Comparison of ENCODE assay signal across 24 cellular contexts in the genomic region with DNA sequence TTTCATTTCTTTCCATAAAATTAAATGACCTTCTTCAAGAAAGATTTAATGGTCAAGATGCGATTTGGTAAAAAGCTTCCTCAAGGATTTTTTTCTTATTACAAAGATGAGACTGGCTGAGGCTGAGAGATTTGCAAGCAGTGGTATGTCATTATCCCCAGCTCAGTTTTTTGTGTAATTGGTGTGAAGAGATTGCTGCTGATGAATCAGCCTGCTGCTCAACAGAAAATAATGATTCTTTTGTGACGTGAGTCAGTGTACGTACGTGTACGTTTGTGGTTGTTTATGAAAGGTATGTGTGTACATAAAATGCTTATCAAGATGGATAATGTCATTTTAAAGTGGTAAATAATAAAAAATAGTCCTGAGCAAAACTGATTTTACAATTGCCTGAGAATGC. TPM values are rescaled to one million over a fixed set of nuclear protein-coding genes. Genes with fewer than 3 reads are reported as not detected.
DNase-seq lines count a peak whose midpoint lies in the region; ATAC-seq and TF ChIP-seq lines count a peak whose summit lies in the region.
"Had no signal": no experiment of that assay in that cellular context is flagged by ENCODE, and none has a peak within 500 bp of the region (broad histone marks: within the 10 kb centered on the region; RNA-seq: fewer than 3 reads in every experiment).

No MANE protein-coding gene starts in this region.

- peak overlapping the region in 3 of 5 experiments; percentile 29 to 86 (median 78) for H3K27ac Mint-ChIP-seq in brain
- no peak overlapping the region for H3K27ac Mint-ChIP-seq in activated CD4-positive, alpha-beta T cell treated with anti-CD3 and anti-CD28 coated beads, Interleukin-2, amount 10 ng/mL, durations not matched to agents 7 days and 5 days
- H3K27ac Mint-ChIP-seq: activated B cell treated with CpG ODN at 0.5 μM for 24 hours; activated naive CD4-positive, alpha-beta T cell treated with anti-CD3 and anti-CD28 coated beads for 36 hours; neural progenitor cell had no signal

- H3K4me1 Mint-ChIP-seq in brain = peaks cover 14% of the 10 kb centered on the region
- H3K4me1 Mint-ChIP-seq in activated CD4-positive, alpha-beta T cell treated with anti-CD3 and anti-CD28 coated beads, Interleukin-2, amount 10 ng/mL, durations not matched to agents 7 days and 5 days = peaks cover 3% of the 10 kb centered on the region
- H3K4me1 Mint-ChIP-seq: activated B cell treated with CpG ODN at 0.5 μM for 24 hours, neural progenitor cell had no signal

- H3K79me1 ChIP-seq in mesenchymal stem cell (replicated peaks; ENCODE audit: low read length, poor library complexity, severe bottlenecking) = peaks cover 18% of the 10 kb centered on the region

- H3K4me3 Mint-ChIP-seq in brain = no peak overlapping the region
- no peak overlapping the region for H3K4me3 Mint-ChIP-seq in activated CD4-positive, alpha-beta T cell treated with anti-CD3 and anti-CD28 coated beads, Interleukin-2, amount 10 ng/mL, durations not matched to agents 7 days and 5 days
- H3K4me3 Mint-ChIP-seq: activated B cell treated with CpG ODN at 0.5 μM for 24 hours; activated naive CD4-positive, alpha-beta T cell treated with anti-CD3 and anti-CD28 coated beads for 36 hours; activated T-cell treated with anti-CD3 and anti-CD28 coated beads, Interleukin-2, amount 50 U/mL, for 4 hours; CD8-positive, alpha-beta memory T cell; neural progenitor cell had no signal

- TF ChIP-seq CTCF in Panc1 (IDR thresholded peaks at IDR 0.05) (no peak), brain (conservative IDR thresholded peaks at IDR 0.05) (no peak)

- H2AK5ac ChIP-seq in mesenchymal stem cell (ENCODE audit: low read length, severe bottlenecking) = no peak overlapping the region

- H3K23ac ChIP-seq in mesenchymal stem cell (ENCODE audit: low read length in 2 of 2) = no peak overlapping the region

- intact Hi-C loops in Panc1 (cut with micrococcal nuclease; ENCODE audit: unreplicated experiment) (no loop called here), sciatic nerve (cut with DNase I) (no loop called here)

- POLR2A ChIA-PET in Panc1 (lab: Charles Lee) = no interaction called here
- POLR2A ChIA-PET in activated CD4-positive, alpha-beta T cell treated with anti-CD3 and anti-CD28 coated beads, Interleukin-2, amount 10 ng/mL, durations not matched to agents 7 days and 5 days (lab: Charles Lee) = no interaction called here

- 16% methylated on average over 5 of the region's 5 CpGs for WGBS in GM23248 (ENCODE audit: low coverage in 1 of 2, low lambda C conversion rate in 2 of 2, missing lambda C conversion rate in 2 of 2), 2 experiments
- WGBS in mesenchymal stem cell = 47% methylated on average over 2 of the region's 5 CpGs

- no peak overlapping the region for H2BK5ac ChIP-seq in mesenchymal stem cell (ENCODE audit: low read depth, low read length, poor library complexity, severe bottlenecking)

- H3K4me2 ChIP-seq in GM23248 (ENCODE audit: unreplicated experiment) (no peak overlapping the region), mesenchymal stem cell (ENCODE audit: low read length, poor library complexity, severe bottlenecking) (no peak overlapping the region)
- H3K4me2 ChIP-seq: neural progenitor cell had no signal

- H3K14ac ChIP-seq in mesenchymal stem cell (ENCODE audit: low read length in 2 of 2) = no peak overlapping the region

- DNase-seq in GM23248 (peak; percentile 78), Panc1 (ENCODE audit: low read depth, low spot score) (peak; percentile 4), mesenchymal stem cell (peak; percentile 48), sciatic nerve (ENCODE audit: low spot score) (no peak)
- no peak for DNase-seq in activated CD4-positive, alpha-beta T cell treated with anti-CD3 and anti-CD28 coated beads, Interleukin-2, amount 10 ng/mL, durations not matched to agents 7 days and 5 days
- DNase-seq in activated effector memory CD4-positive, alpha-beta T cell treated with Interleukin-2 at 50 U/mL for 16 hours = no peak
- DNase-seq: activated B cell treated with CpG ODN at 0.5 μM for 24 hours; activated CD8-positive, alpha-beta memory T cell treated with anti-CD3 and anti-CD28 coated beads for 24 hours; activated naive CD4-positive, alpha-beta T cell treated with anti-CD3 and anti-CD28 coated beads for 36 hours; activated T-cell treated with anti-CD3 and anti-CD28 coated beads, Interleukin-2, amount 50 U/mL, for 4 hours; CD8-positive, alpha-beta memory T cell; cerebellar nuclear complex; left ventricle myocardium superior; NCI-H526; OCI-M1; stimulated activated CD4-positive, alpha-beta T cell treated with anti-CD3 and anti-CD28 coated beads, Interleukin-2, amount 100 ng/mL, for 24 hours; stimulated activated naive CD4-positive, alpha-beta T cell; thyroid gland had no signal

- H3K36me3 ChIP-seq in GM23248 (ENCODE audit: low read depth) = peaks cover 3% of the 10 kb centered on the region; the same call in 1 of the 2 replicates
- H3K36me3 ChIP-seq in Panc1 (ENCODE audit: control insufficient read depth, insufficient read depth, low read length) = no peaks in the 10 kb centered on the region
- peaks cover 19 to 41% of the 10 kb centered on the region in 2 experiments for H3K36me3 ChIP-seq in mesenchymal stem cell (ENCODE audit: control insufficient read depth in 1 of 2, insufficient read depth in 2 of 2, low read depth in 1 of 2, low read length in 2 of 2)
- H3K36me3 ChIP-seq: neural progenitor cell had no signal

- CTCF ChIA-PET in Panc1 (lab: Charles Lee) = no interaction called here
- CTCF ChIA-PET in activated CD4-positive, alpha-beta T cell treated with anti-CD3 and anti-CD28 coated beads, Interleukin-2, amount 10 ng/mL, durations not matched to agents 7 days and 5 days (lab: Charles Lee) = no interaction called here

- H3K27me3 Mint-ChIP-seq in brain = no peaks in the 10 kb centered on the region
- no peaks in the 10 kb centered on the region for H3K27me3 Mint-ChIP-seq in activated CD4-positive, alpha-beta T cell treated with anti-CD3 and anti-CD28 coated beads, Interleukin-2, amount 10 ng/mL, durations not matched to agents 7 days and 5 days
- H3K27me3 Mint-ChIP-seq: activated B cell treated with CpG ODN at 0.5 μM for 24 hours, progenitor cell of endocrine pancreas had no signal

- H4K91ac ChIP-seq in mesenchymal stem cell (ENCODE audit: low read length) = no peak overlapping the region

- H3K79me2 ChIP-seq in GM23248 (ENCODE audit: insufficient read depth) = peaks cover 7% of the 10 kb centered on the region; the same call in 1 of the 2 replicates

- no peak overlapping the region for H3K18ac ChIP-seq in mesenchymal stem cell (ENCODE audit: low read depth in 1 of 2, low read length in 2 of 2)

- no peak overlapping the region for H3K9ac ChIP-seq in GM23248
- H3K9ac ChIP-seq in mesenchymal stem cell (ENCODE audit: low read length) = no peak overlapping the region
- H3K9ac ChIP-seq: neural progenitor cell had no signal

- H3K4me1 ChIP-seq in GM23248 (ENCODE audit: insufficient read depth) = peaks cover 9% of the 10 kb centered on the region
- peaks cover 5% of the 10 kb centered on the region; the same call in 1 of the 2 replicates for H3K4me1 ChIP-seq in Panc1 (ENCODE audit: control insufficient read depth, insufficient read depth, low read length)
- H3K4me1 ChIP-seq in mesenchymal stem cell (ENCODE audit: control insufficient read depth, insufficient read depth, low read depth, low read length) = peaks cover 9% of the 10 kb centered on the region
- H3K4me1 ChIP-seq: thyroid gland had no signal

- no peaks in the 10 kb centered on the region for H3K9me3 Mint-ChIP-seq in brain
- H3K9me3 Mint-ChIP-seq in activated CD4-positive, alpha-beta T cell treated with anti-CD3 and anti-CD28 coated beads, Interleukin-2, amount 10 ng/mL, durations not matched to agents 7 days and 5 days = no peaks in the 10 kb centered on the region
- H3K9me3 Mint-ChIP-seq: activated B cell treated with CpG ODN at 0.5 μM for 24 hours; activated naive CD4-positive, alpha-beta T cell treated with anti-CD3 and anti-CD28 coated beads for 36 hours; activated T-cell treated with anti-CD3 and anti-CD28 coated beads, Interleukin-2, amount 50 U/mL, for 4 hours; neural progenitor cell had no signal

- H2BK120ac ChIP-seq in mesenchymal stem cell (ENCODE audit: low read depth, low read length) = no peak overlapping the region

- ATAC-seq in Panc1 (peak; percentile 48; the same call in 1 of the 2 replicates), sciatic nerve (no peak)
- ATAC-seq: activated T-cell treated with anti-CD3 and anti-CD28 coated beads, Interleukin-2, amount 50 U/mL, for 4 hours; HCT116; left ventricle myocardium superior had no signal

- peaks cover 13% of the 10 kb centered on the region for H3F3A ChIP-seq in GM23248 (ENCODE audit: insufficient read depth)

- no peak overlapping the region for H2BK12ac ChIP-seq in mesenchymal stem cell (ENCODE audit: low read length in 2 of 2)

- no peak overlapping the region for H2BK15ac ChIP-seq in mesenchymal stem cell (ENCODE audit: low read depth, poor library complexity, severe bottlenecking)

- H3K27me3 ChIP-seq in GM23248 (replicated peaks; ENCODE audit: insufficient read depth) = no peaks in the 10 kb centered on the region
- no peaks in the 10 kb centered on the region for H3K27me3 ChIP-seq in Panc1 (ENCODE audit: control insufficient read depth, insufficient read depth, low read length)
- no peaks in the 10 kb centered on the region for H3K27me3 ChIP-seq in mesenchymal stem cell (ENCODE audit: control insufficient read depth in 1 of 2, insufficient read depth in 1 of 2, low read length in 2 of 2)
- H3K27me3 ChIP-seq: neural progenitor cell, thyroid gland had no signal

- H3K27ac ChIP-seq in GM23248 (0 out of 2 replicates have a peak overlapping the region, but pooled peaks have one; percentile 7), Panc1 (ENCODE audit: low read length) (no peak overlapping the region), mesenchymal stem cell (ENCODE audit: low read length, poor library complexity, severe bottlenecking) (peak overlapping the region; percentile 19)
- H3K27ac ChIP-seq: neural progenitor cell, SK-N-MC, skin epidermis, thyroid gland had no signal

- H3K4me3 ChIP-seq in GM23248 (no peak overlapping the region), Panc1 (ENCODE audit: low read depth in 2 of 2, low read length in 2 of 2) (no peak overlapping the region), mesenchymal stem cell (ENCODE audit: insufficient read depth in 1 of 2, low read depth in 1 of 2, low read length in 2 of 2) (no peak overlapping the region)
- H3K4me3 ChIP-seq: neural progenitor cell, SK-N-MC, skin epidermis, thyroid gland had no signal

- H2AFZ ChIP-seq in GM23248 = no peak overlapping the region
- H2AFZ ChIP-seq in mesenchymal stem cell (ENCODE audit: low read depth, low read length) = no peak overlapping the region
- H2AFZ ChIP-seq: neural progenitor cell had no signal

- H4K20me1 ChIP-seq in GM23248 (ENCODE audit: insufficient read depth) = no peaks in the 10 kb centered on the region

- no peak overlapping the region for H4K8ac ChIP-seq in mesenchymal stem cell (ENCODE audit: low read length)

- H3K9me3 ChIP-seq in GM23248 (ENCODE audit: low read depth) = no peaks in the 10 kb centered on the region
- H3K9me3 ChIP-seq in Panc1 (ENCODE audit: control insufficient read depth, insufficient read depth, low read depth, low read length) = no peaks in the 10 kb centered on the region
- no peaks in the 10 kb centered on the region for H3K9me3 ChIP-seq in mesenchymal stem cell (ENCODE audit: control insufficient read depth, low read length)
- H3K9me3 ChIP-seq: thyroid gland had no signal

- no peaks in the 10 kb centered on the region for H3K9me2 ChIP-seq in GM23248 (ENCODE audit: insufficient read depth)

- no peak overlapping the region for H3K4ac ChIP-seq in mesenchymal stem cell (ENCODE audit: low read depth in 1 of 2, low read length in 2 of 2)

- H3K36me3 Mint-ChIP-seq in brain = peaks cover 76% of the 10 kb centered on the region
- H3K36me3 Mint-ChIP-seq in activated CD4-positive, alpha-beta T cell treated with anti-CD3 and anti-CD28 coated beads, Interleukin-2, amount 10 ng/mL, durations not matched to agents 7 days and 5 days (ENCODE audit: low read depth) = peaks cover 32% of the 10 kb centered on the region

- no TSS peak for BruUV-seq in Panc1 (replicated peaks; lab: Mats Ljungman, UMichigan)

- in situ Hi-C loops in GM23248 (cut with MboI) (no loop called here), Panc1 (cut with HindIII; ENCODE audit: low pct_unique_long_range_greater_than_20kb, low sequenced_read_pairs) (no loop called here)

RNA-seq across cellular contexts. Expression of a gene that starts 9.9 kb away (rescaled TPM):
- 37.5 and 37.7 TPM in 2 replicates for total RNA-seq in GM23248 (2014; rRNA removed; shearing (Covaris generic))
- 46.1 and 49.8 TPM in 2 replicates for polyA plus RNA-seq in GM23248 (2016; fragmentation: Nextera tagmentation; extraction: Ambion mirVana)
- 27.4 TPM for total RNA-seq in Panc1 (2021; ENCODE audit: unreplicated experiment)
- polyA plus RNA-seq in Panc1 (2012; ENCODE audit: insufficient read length) = 52.0 TPM
- polyA plus RNA-seq in brain (ENCODE audit: insufficient read depth, low read depth, low replicate concordance) = 13.7 TPM
- 27.4 TPM for polyA plus RNA-seq in mesenchymal stem cell (2013, experiment 1 of 2)
- 25.0 TPM for polyA plus RNA-seq in mesenchymal stem cell (2013, experiment 2 of 2)
- total RNA-seq in activated CD4-positive, alpha-beta T cell treated with anti-CD3 and anti-CD28 coated beads, Interleukin-2, amount 10 ng/mL, durations not matched to agents 7 days and 5 days = 10 to 100 TPM; 28.7 to 30.7 TPM
- 47.5 TPM for total RNA-seq in sciatic nerve

RNA-seq across cellular contexts. Expression of a gene that starts 31.6 kb away (rescaled TPM):
- total RNA-seq in GM23248 (2014; rRNA removed; shearing (Covaris generic)) = 15.8 and 17.6 TPM in 2 replicates
- polyA plus RNA-seq in GM23248 (2016; fragmentation: Nextera tagmentation; extraction: Ambion mirVana) (30.6 and 36.9 TPM in 2 replicates), brain (ENCODE audit: insufficient read depth, low read depth, low replicate concordance) (23.8 TPM)
- total RNA-seq in Panc1 (2021; ENCODE audit: unreplicated experiment) (41.9 TPM), sciatic nerve (78.7 TPM)
- polyA plus RNA-seq in Panc1 (2012; ENCODE audit: insufficient read length) = 48.2 TPM
- 42.4 TPM for polyA plus RNA-seq in mesenchymal stem cell (2013, experiment 1 of 2)
- polyA plus RNA-seq in mesenchymal stem cell (2013, experiment 2 of 2) = 40.7 TPM
- 100 to 1,000 TPM; 163 to 173 TPM for total RNA-seq in activated CD4-positive, alpha-beta T cell treated with anti-CD3 and anti-CD28 coated beads, Interleukin-2, amount 10 ng/mL, durations not matched to agents 7 days and 5 days

Comparison
In these comparisons a context has a peak if more than half of its experiments do, and no peak if none do; other contexts are left out.
1. DNase-seq: peak in GM23248 (single experiment), Panc1 (single experiment) and mesenchymal stem cell (single experiment); none in activated CD4-positive, alpha-beta T cell treated with anti-CD3 and anti-CD28 coated beads, Interleukin-2, amount 10 ng/mL, durations not matched to agents 7 days and 5 days (single experiment), activated effector memory CD4-positive, alpha-beta T cell treated with Interleukin-2 at 50 U/mL for 16 hours (single experiment) and sciatic nerve (single experiment).